9 cellular contexts compared by ENCODE assay signal in the genomic region with DNA sequence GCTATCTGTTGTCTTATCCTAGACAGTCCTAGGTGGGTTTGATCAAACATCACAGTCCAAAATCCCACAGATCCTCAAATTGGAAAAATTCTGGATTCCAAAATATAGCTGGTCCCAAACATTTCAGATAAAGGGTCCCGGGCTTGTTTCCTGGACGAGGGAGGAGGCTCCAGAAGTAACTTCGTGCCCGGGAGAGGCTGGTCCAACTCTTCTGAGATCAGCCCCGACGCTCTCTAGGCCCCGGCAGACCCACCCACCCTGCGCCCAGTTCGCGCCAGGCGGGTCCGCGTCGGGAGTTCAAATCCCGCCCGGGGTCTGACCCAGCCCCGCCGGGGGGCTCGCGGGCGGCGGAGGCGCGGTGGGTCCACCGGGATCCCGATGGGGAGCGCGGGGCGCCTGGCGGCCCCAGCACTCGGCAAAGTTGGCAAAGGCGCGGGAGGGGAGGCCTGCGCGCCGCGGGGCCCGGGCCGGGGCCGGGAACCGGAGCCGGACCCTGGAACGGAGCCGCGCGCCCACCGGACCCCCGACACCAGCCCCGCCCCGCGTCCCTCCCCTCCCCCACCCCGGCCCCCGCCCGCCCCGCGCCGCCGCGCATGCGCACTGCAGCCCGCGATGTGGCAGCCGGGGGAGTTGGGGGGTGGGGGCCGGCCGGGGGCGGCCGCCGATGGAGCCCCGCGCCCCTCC. TPM values are rescaled to one million over a fixed set of nuclear protein-coding genes. Genes with fewer than 3 reads are reported as not detected.
DNase-seq lines count a peak whose midpoint lies in the region; ATAC-seq, FAIRE-seq and TF ChIP-seq lines count a peak whose summit lies in the region.
"Had no signal": no experiment of that assay in that cellular context is flagged by ENCODE, and none has a peak within 500 bp of the region (broad histone marks: within the 10 kb centered on the region; RNA-seq: fewer than 3 reads in every experiment).

No MANE protein-coding gene starts in this region.

- no peak for TF ChIP-seq EP300 in A549 (IDR thresholded peaks at IDR 0.05)

- peak overlapping the region; percentile 93 for H3K4me2 ChIP-seq in A549

- H3K4me1 ChIP-seq in A549 (peaks cover 17% of the 10 kb centered on the region; the same call in 2 of the 3 replicates), ectodermal cell (ENCODE audit: control insufficient read depth, insufficient read depth, low read length) (peaks cover 19% of the 10 kb centered on the region), mucosa of descending colon (ENCODE audit: low read depth) (peaks cover 16% of the 10 kb centered on the region)

- ATAC-seq in A549 (peak; percentile 27 to 53; a peak in 5 of 6 replicates), GM18505 (IDR thresholded peaks at IDR 0.05; ENCODE audit: unreplicated experiment) (peak; percentile 43), HG03064 (IDR thresholded peaks at IDR 0.05; ENCODE audit: low read depth, unreplicated experiment) (peak; percentile 25), mucosa of descending colon (peak; percentile 29), HG03571 (IDR thresholded peaks at IDR 0.05; ENCODE audit: unreplicated experiment) (no peak)

- no peak for TF ChIP-seq RAD21 in A549 (conservative IDR thresholded peaks at IDR 0.05 in 1 of 2, IDR thresholded peaks at IDR 0.05 in 1 of 2)

- H3K27ac ChIP-seq in A549: peak overlapping the region; percentile 92 to 99
- H3K27ac ChIP-seq in ectodermal cell (ENCODE audit: insufficient read depth, low read depth, low read length, poor library complexity, severe bottlenecking): no peak overlapping the region
- peak overlapping the region; percentile 35 for H3K27ac ChIP-seq in substantia nigra (ENCODE audit: low read depth, low read length, poor library complexity, severe bottlenecking)

- WGBS in A549 (ENCODE audit: missing lambda C conversion rate): 0% methylated on average over 1 of the region's 70 CpGs
- 1% methylated on average over 57 to 60 of the region's 70 CpGs for WGBS in ectodermal cell, 2 experiments

- no peaks in the 10 kb centered on the region for H3K9me3 ChIP-seq in A549
- H3K9me3 ChIP-seq in ectodermal cell (ENCODE audit: control insufficient read depth, low read length): no peaks in the 10 kb centered on the region
- H3K9me3 ChIP-seq in mucosa of descending colon: no peaks in the 10 kb centered on the region

- intact Hi-C loops in mucosa of descending colon (cut with DNase I, micrococcal nuclease): no loop called here

- no peak for FAIRE-seq in A549 (lab: Jason Lieb, UNC)
- FAIRE-seq: islet of Langerhans had no signal

- POLR2A ChIA-PET in A549 (lab: Yijun Ruan, JAX): no interaction called here

- TF ChIP-seq CTCF in A549 (IDR thresholded peaks at IDR 0.05): no peak
- TF ChIP-seq CTCF in mucosa of descending colon (IDR thresholded peaks at IDR 0.05): no peak

- TF ChIP-seq POLR2A in A549 (IDR thresholded peaks at IDR 0.05; ENCODE audit: low read length): no peak
- no peak for TF ChIP-seq POLR2A in GM18505 (IDR thresholded peaks at IDR 0.05; ENCODE audit: borderline replicate concordance, extremely low read depth, insufficient read depth, insufficient read length)

- CTCF ChIA-PET in A549 (lab: Yijun Ruan, JAX): no interaction called here

- H3K4me3 ChIP-seq in A549: peak overlapping the region; percentile 94
- H3K4me3 ChIP-seq in ectodermal cell (ENCODE audit: insufficient read depth, low read depth, low read length): peak overlapping the region; percentile 75
- peak overlapping the region; percentile 83 for H3K4me3 ChIP-seq in mucosa of descending colon

- H3K27me3 ChIP-seq in ectodermal cell (ENCODE audit: control insufficient read depth, insufficient read depth, low read length, poor library complexity, severe bottlenecking): peaks cover 16% of the 10 kb centered on the region

- H3K36me3 ChIP-seq in ectodermal cell (ENCODE audit: control insufficient read depth, insufficient read depth, low read length) (no peaks in the 10 kb centered on the region), mucosa of descending colon (ENCODE audit: low read depth) (no peaks in the 10 kb centered on the region)

- peak in 1 of 2 experiments; percentile 47 for DNase-seq in A549 (ENCODE audit: low read depth in 1 of 2, low spot score in 1 of 2)
- DNase-seq in T1000 (lab: John Stamatoyannopoulos, UW): peak; percentile 61
- peak in 2 of 3 donors; percentile 12 to 40 for DNase-seq in mucosa of descending colon
- peak in 8 of 49 donors; percentile 6 to 67 (median 36) for DNase-seq in substantia nigra (lab: John Stamatoyannopoulos, UW)

TF ChIP-seq in A549, 52 proteins besides CTCF, POLR2A, EP300 and RAD21 (continues in another document):
- TF ChIP-seq, protein P1, sequence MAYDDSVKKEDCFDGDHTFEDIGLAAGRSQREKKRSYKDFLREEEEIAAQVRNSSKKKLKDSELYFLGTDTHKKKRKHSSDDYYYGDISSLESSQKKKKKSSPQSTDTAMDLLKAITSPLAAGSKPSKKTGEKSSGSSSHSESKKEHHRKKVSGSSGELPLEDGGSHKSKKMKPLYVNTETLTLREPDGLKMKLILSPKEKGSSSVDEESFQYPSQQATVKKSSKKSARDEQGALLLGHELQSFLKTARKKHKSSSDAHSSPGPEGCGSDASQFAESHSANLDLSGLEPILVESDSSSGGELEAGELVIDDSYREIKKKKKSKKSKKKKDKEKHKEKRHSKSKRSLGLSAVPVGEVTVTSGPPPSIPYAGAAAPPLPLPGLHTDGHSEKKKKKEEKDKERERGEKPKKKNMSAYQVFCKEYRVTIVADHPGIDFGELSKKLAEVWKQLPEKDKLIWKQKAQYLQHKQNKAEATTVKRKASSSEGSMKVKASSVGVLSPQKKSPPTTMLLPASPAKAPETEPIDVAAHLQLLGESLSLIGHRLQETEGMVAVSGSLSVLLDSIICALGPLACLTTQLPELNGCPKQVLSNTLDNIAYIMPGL (CRISPR knock-in tag; IDR thresholded peaks at IDR 0.05; ENCODE audit: borderline replicate concordance): no peak
- TF ChIP-seq MAFK (IDR thresholded peaks at IDR 0.05; ENCODE audit: partially characterized antibody): no peak
- no peak for TF ChIP-seq MAZ (IDR thresholded peaks at IDR 0.05; ENCODE audit: borderline replicate concordance, low read depth, low read length)
- TF ChIP-seq, protein P2, sequence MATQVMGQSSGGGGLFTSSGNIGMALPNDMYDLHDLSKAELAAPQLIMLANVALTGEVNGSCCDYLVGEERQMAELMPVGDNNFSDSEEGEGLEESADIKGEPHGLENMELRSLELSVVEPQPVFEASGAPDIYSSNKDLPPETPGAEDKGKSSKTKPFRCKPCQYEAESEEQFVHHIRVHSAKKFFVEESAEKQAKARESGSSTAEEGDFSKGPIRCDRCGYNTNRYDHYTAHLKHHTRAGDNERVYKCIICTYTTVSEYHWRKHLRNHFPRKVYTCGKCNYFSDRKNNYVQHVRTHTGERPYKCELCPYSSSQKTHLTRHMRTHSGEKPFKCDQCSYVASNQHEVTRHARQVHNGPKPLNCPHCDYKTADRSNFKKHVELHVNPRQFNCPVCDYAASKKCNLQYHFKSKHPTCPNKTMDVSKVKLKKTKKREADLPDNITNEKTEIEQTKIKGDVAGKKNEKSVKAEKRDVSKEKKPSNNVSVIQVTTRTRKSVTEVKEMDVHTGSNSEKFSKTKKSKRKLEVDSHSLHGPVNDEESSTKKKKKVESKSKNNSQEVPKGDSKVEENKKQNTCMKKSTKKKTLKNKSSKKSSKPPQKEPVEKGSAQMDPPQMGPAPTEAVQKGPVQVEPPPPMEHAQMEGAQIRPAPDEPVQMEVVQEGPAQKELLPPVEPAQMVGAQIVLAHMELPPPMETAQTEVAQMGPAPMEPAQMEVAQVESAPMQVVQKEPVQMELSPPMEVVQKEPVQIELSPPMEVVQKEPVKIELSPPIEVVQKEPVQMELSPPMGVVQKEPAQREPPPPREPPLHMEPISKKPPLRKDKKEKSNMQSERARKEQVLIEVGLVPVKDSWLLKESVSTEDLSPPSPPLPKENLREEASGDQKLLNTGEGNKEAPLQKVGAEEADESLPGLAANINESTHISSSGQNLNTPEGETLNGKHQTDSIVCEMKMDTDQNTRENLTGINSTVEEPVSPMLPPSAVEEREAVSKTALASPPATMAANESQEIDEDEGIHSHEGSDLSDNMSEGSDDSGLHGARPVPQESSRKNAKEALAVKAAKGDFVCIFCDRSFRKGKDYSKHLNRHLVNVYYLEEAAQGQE (IDR thresholded peaks at IDR 0.05): no peak
- TF ChIP-seq NFE2L2 (conservative IDR thresholded peaks at IDR 0.05; ENCODE audit: low read length): no peak
- TF ChIP-seq RARB (CRISPR knock-in tag; IDR thresholded peaks at IDR 0.05): no peak
- TF ChIP-seq RCOR1 (IDR thresholded peaks at IDR 0.05; ENCODE audit: low read depth, low read length): no peak
- TF ChIP-seq, protein P3, sequence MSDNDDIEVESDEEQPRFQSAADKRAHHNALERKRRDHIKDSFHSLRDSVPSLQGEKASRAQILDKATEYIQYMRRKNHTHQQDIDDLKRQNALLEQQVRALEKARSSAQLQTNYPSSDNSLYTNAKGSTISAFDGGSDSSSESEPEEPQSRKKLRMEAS (IDR thresholded peaks at IDR 0.05): no peak
- no peak for TF ChIP-seq EHF (CRISPR knock-in tag; IDR thresholded peaks at IDR 0.05)
- TF ChIP-seq RFX5 (IDR thresholded peaks at IDR 0.05): no peak
- no peak for TF ChIP-seq ESRRA (IDR thresholded peaks at IDR 0.05; ENCODE audit: borderline replicate concordance, low read length)
- no peak for TF ChIP-seq POLR2AphosphoS2 (conservative IDR thresholded peaks at IDR 0.05; ENCODE audit: low read length)

RNA-seq across cellular contexts. Expression of a gene that starts 0.5 kb away (rescaled TPM):
- 8.8 and 15.2 TPM in 2 replicates for polyA plus RNA-seq in A549 (2011; rRNA removed)
- 9.2 and 13.2 TPM in 2 replicates for polyA plus RNA-seq in A549 (2012; cell fraction: cytosol; rRNA removed)
- 29.6 and 40.2 TPM in 2 replicates for polyA plus RNA-seq in A549 (2012; cell fraction: nucleus; rRNA removed)
- polyA plus RNA-seq in A549 (2017; fragmentation: RNase III; extraction: RNeasy Plus Mini Kit Qiagen cat#74134 plus additional on column Dnase treatment): 9.3 to 11.5 TPM (median 11.2 TPM) in 3 replicates
- polyA minus RNA-seq in A549 (2011; rRNA and poly(A)+ RNA removed): 27.5 and 61.5 TPM in 2 replicates
- 52.1 TPM for polyA plus RNA-seq in ectodermal cell (2013, experiment 1 of 4)
- 42.4 TPM for polyA plus RNA-seq in ectodermal cell (2013, experiment 2 of 4)
- polyA plus RNA-seq in ectodermal cell (2013, experiment 3 of 4): 32.5 TPM
- 40.7 TPM for polyA plus RNA-seq in ectodermal cell (2013, experiment 4 of 4)
- total RNA-seq in mucosa of descending colon: 10 to 100 TPM; 13.4 to 28.3 (median 13.7) TPM

RNA-seq across cellular contexts. Expression of a gene that starts 52.9 kb away (rescaled TPM):
- polyA plus RNA-seq in A549 (2011; rRNA removed) (44.2 and 55.1 TPM in 2 replicates), A549 (2017; fragmentation: RNase III; extraction: RNeasy Plus Mini Kit Qiagen cat#74134 plus additional on column Dnase treatment) (89.6 to 100 TPM (median 90.9 TPM) in 3 replicates)
- polyA plus RNA-seq in A549 (2012; cell fraction: cytosol; rRNA removed): 138 and 163 TPM in 2 replicates
- polyA plus RNA-seq in A549 (2012; cell fraction: nucleus; rRNA removed): 214 and 240 TPM in 2 replicates
- polyA minus RNA-seq in A549 (2011; rRNA and poly(A)+ RNA removed): 65.6 and 70.1 TPM in 2 replicates
- 1.4 TPM for polyA plus RNA-seq in ectodermal cell (2013, experiment 1 of 4)
- 2.5 TPM for polyA plus RNA-seq in ectodermal cell (2013, experiment 2 of 4)
- polyA plus RNA-seq in ectodermal cell (2013, experiment 3 of 4): 1.2 TPM
- polyA plus RNA-seq in ectodermal cell (2013, experiment 4 of 4): 1.7 TPM
- total RNA-seq in mucosa of descending colon: 100 to 1,000 TPM in 1 of 3 donors, 10 to 100 TPM in 2; 41.9 to 107 (median 75.4) TPM
